In genomic region chr18:22398464-22398863, GRCh38 we compare ENCODE assay signal across 21 cellular contexts. TPM values are rescaled to one million over a fixed set of nuclear protein-coding genes. Genes with fewer than 3 reads are reported as not detected.
DNase-seq lines count a peak whose midpoint lies in the region; ATAC-seq, FAIRE-seq and TF ChIP-seq lines count a peak whose summit lies in the region.
"Had no signal": no experiment of that assay in that cellular context is flagged by ENCODE, and none has a peak within 500 bp of the region (broad histone marks: within the 10 kb centered on the region; RNA-seq: fewer than 3 reads in every experiment).

No MANE protein-coding gene starts in this region.

- no peak for TF ChIP-seq CTCF in bronchial epithelial cell (IDR thresholded peaks at IDR 0.05; ENCODE audit: insufficient read depth, low read length, severe bottlenecking)

- ATAC-seq in GM21723 (IDR thresholded peaks at IDR 0.05; ENCODE audit: unreplicated experiment): no peak
- ATAC-seq: A549 had no signal

- no peaks in the 10 kb centered on the region for H3K36me3 ChIP-seq in bronchial epithelial cell (ENCODE audit: control insufficient read depth, insufficient read depth, low read length)
- H3K36me3 ChIP-seq: BLaER1, SJSA1 had no signal

- H3K4me3 ChIP-seq in bronchial epithelial cell (ENCODE audit: low read depth, low read length): no peak overlapping the region
- H3K4me3 ChIP-seq: A549, BLaER1, PC-9, SJSA1 had no signal

- FAIRE-seq in bronchial epithelial cell (lab: Jason Lieb, UNC): no peak
- peak; percentile 10 for FAIRE-seq in frontal cortex (lab: Jason Lieb, UNC)
- FAIRE-seq in GM12892 (lab: Jason Lieb, UNC): no peak
- FAIRE-seq: A549 had no signal

- no peaks in the 10 kb centered on the region for H3K27me3 ChIP-seq in bronchial epithelial cell (ENCODE audit: control insufficient read depth, insufficient read depth, low read length)
- H3K27me3 ChIP-seq: BLaER1, SJSA1 had no signal

- DNase-seq in Daoy (ENCODE audit: low read depth): peak; percentile 11
- peak; percentile 22 for DNase-seq in bronchial epithelial cell (ENCODE audit: low read depth)
- DNase-seq in frontal cortex (ENCODE audit: low spot score in 2 of 2): no peak
- peak; percentile 20 for DNase-seq in left kidney (ENCODE audit: low read depth, low spot score)
- DNase-seq in GM12892 (ENCODE audit: insufficient read length): no peak
- DNase-seq in retina: no peak
- DNase-seq: Calu3; CD4-positive, alpha-beta memory T cell; EL; HCEC 1CT; KG1; MV-4-11; NCI-H1694 treated with DMSO at 0.1 percent for 48 hours; NCI-H510A; NCI-H774; PC-9 had no signal

- TF ChIP-seq POLR2A in GM12892 (IDR thresholded peaks at IDR 0.05; ENCODE audit: low read depth, low read length): no peak

RNA-seq across cellular contexts. Expression of gene CTAGE1, which starts 19.3 kb away (rescaled TPM):
- not detected in 2 replicates for total RNA-seq in Daoy (2014; rRNA removed; shearing (Covaris generic))
- total RNA-seq in bronchial epithelial cell (under 0.01 TPM in 1 of 2 replicates, not detected in the other), frontal cortex (not detected)
- polyA plus RNA-seq in GM12892 (2012; ENCODE audit: missing spikeins): not detected
- total RNA-seq: Calu3; CD4-positive, alpha-beta memory T cell; HT-29; PC-9 had no signal
- polyA plus RNA-seq: CD4-positive, alpha-beta memory T cell had no signal

Comparison
In these comparisons a context has a peak if more than half of its experiments do, and no peak if none do; other contexts are left out.
1. DNase-seq: peak in Daoy (single experiment), bronchial epithelial cell (single experiment) and left kidney (single experiment); none in frontal cortex (0 of 2), GM12892 (single experiment) and retina (single experiment).